In the genomic region with DNA sequence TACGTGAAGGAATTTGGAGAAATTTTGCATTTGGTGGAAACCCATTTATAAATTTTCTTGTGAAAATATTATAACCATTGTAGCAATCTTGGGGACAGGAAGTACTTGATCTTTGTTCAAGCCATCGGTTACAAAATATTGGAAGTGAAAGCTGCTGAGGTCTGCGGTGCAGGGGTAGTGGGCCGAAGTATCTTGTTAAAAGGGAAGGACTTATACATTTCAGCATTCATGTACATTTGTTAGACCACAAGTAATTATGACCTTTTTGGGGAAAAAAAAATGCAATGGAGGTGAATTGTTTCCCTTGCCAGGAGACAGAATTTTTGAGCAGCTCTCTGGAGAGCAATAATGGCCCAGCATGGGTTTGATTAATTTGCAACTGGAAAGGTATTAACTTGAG, we compare ENCODE assay signal across 11 cellular contexts.
DNase-seq lines count a peak whose midpoint lies in the region; ATAC-seq and TF ChIP-seq lines count a peak whose summit lies in the region.
"Had no signal": no experiment of that assay in that cellular context is flagged by ENCODE, and none has a peak within 500 bp of the region (broad histone marks: within the 10 kb centered on the region; RNA-seq: fewer than 3 reads in every experiment).

No MANE protein-coding gene starts in this region.

- H3K27ac Mint-ChIP-seq in CD8-positive, alpha-beta memory T cell, result no peak overlapping the region
- H3K27ac Mint-ChIP-seq in activated naive CD4-positive, alpha-beta T cell treated with anti-CD3 and anti-CD28 coated beads for 36 hours, result no peak overlapping the region
- H3K27ac Mint-ChIP-seq: CD4-positive, CD25-positive, alpha-beta regulatory T cell had no signal

- no peaks in the 10 kb centered on the region for H3K9me3 ChIP-seq in CD8-positive, alpha-beta memory T cell (ENCODE audit: low read length)

- DNase-seq in GM10266 (ENCODE audit: extremely low spot score), result peak; percentile 44
- peak; percentile 92 for DNase-seq in NOMO-1 treated with dmso at 0.1 percent for 144 hours (lab: John Stamatoyannopoulos, UW; ENCODE audit: unreplicated experiment)
- no peak for DNase-seq in NCI-H187 (lab: John Stamatoyannopoulos, UW)
- no peak for DNase-seq in CD8-positive, alpha-beta memory T cell
- DNase-seq in activated naive CD4-positive, alpha-beta T cell treated with anti-CD3 and anti-CD28 coated beads for 36 hours, result no peak
- DNase-seq in NK-92 treated with Interleukin-12 subunit alpha and Interleukin-12 subunit beta, amount 100 ng/mL, for 24 hours (lab: John Stamatoyannopoulos, UW), result no peak
- DNase-seq: NCI-H510A treated with DMSO at 0.1 percent for 48 hours had no signal

- H3K4me1 ChIP-seq in CD8-positive, alpha-beta memory T cell (ENCODE audit: insufficient read depth, low read length), result no peaks in the 10 kb centered on the region

- H3K4me3 Mint-ChIP-seq in CD8-positive, alpha-beta memory T cell, result no peak overlapping the region
- no peak overlapping the region for H3K4me3 Mint-ChIP-seq in activated naive CD4-positive, alpha-beta T cell treated with anti-CD3 and anti-CD28 coated beads for 36 hours
- H3K4me3 Mint-ChIP-seq: CD4-positive, CD25-positive, alpha-beta regulatory T cell; neural crest cell had no signal

- H3K9me3 Mint-ChIP-seq in CD8-positive, alpha-beta memory T cell, result peaks cover 0 to 2% (median 0%) of the 10 kb centered on the region in 5 donors
- H3K9me3 Mint-ChIP-seq in activated naive CD4-positive, alpha-beta T cell treated with anti-CD3 and anti-CD28 coated beads for 36 hours, result no peaks in the 10 kb centered on the region
- H3K9me3 Mint-ChIP-seq: CD4-positive, CD25-positive, alpha-beta regulatory T cell had no signal

- peaks cover 21 to 54% of the 10 kb centered on the region in 2 donors for H3K27me3 Mint-ChIP-seq in CD8-positive, alpha-beta memory T cell
- peaks cover 13% of the 10 kb centered on the region for H3K27me3 Mint-ChIP-seq in activated naive CD4-positive, alpha-beta T cell treated with anti-CD3 and anti-CD28 coated beads for 36 hours (ENCODE audit: low read depth)

- no peaks in the 10 kb centered on the region for H3K27me3 ChIP-seq in CD8-positive, alpha-beta memory T cell (ENCODE audit: insufficient read depth, low read length, poor library complexity, severe bottlenecking)

- POLR2A ChIA-PET in CD8-positive, alpha-beta memory T cell (lab: Charles Lee), result no interaction called here

- H3K36me3 Mint-ChIP-seq in CD8-positive, alpha-beta memory T cell, result no peaks in the 10 kb centered on the region
- H3K36me3 Mint-ChIP-seq in activated naive CD4-positive, alpha-beta T cell treated with anti-CD3 and anti-CD28 coated beads for 36 hours (ENCODE audit: low read depth), result no peaks in the 10 kb centered on the region
- H3K36me3 Mint-ChIP-seq: CD4-positive, CD25-positive, alpha-beta regulatory T cell had no signal

- no peak for TF ChIP-seq CTCF in GM10266 (IDR thresholded peaks at IDR 0.05; ENCODE audit: control insufficient read depth, insufficient read depth, low read depth, missing control alignments)

- intact Hi-C loops in activated naive CD4-positive, alpha-beta T cell treated with anti-CD3 and anti-CD28 coated beads for 36 hours (cut with micrococcal nuclease), result no loop called here

- ATAC-seq in GM19438 (IDR thresholded peaks at IDR 0.05; ENCODE audit: low read depth, unreplicated experiment) (peak; percentile 96), HG03039 (IDR thresholded peaks at IDR 0.05; ENCODE audit: unreplicated experiment) (peak; percentile 97)

- CTCF ChIA-PET in CD8-positive, alpha-beta memory T cell (lab: Charles Lee), result interaction anchor here (1.2 to 1.7 kb wide), 2 partner anchors 15 to 20 kb away, joined by 3 to 5 read pairs; no protein-coding TSS in a partner anchor
- CTCF ChIA-PET in activated naive CD4-positive, alpha-beta T cell treated with anti-CD3 and anti-CD28 coated beads for 36 hours (lab: Charles Lee), result interaction anchor here (0.7 to 1.2 kb wide), 4 partner anchors 14 to 500 kb away, joined by 4 to 6 read pairs (median 4); no protein-coding TSS in a partner anchor

- no peak overlapping the region for H3K4me3 ChIP-seq in CD8-positive, alpha-beta memory T cell (ENCODE audit: low read length)

- H3K4me1 Mint-ChIP-seq in CD8-positive, alpha-beta memory T cell, result peaks cover 0 to 4% (median 0%) of the 10 kb centered on the region in 3 donors
- H3K4me1 Mint-ChIP-seq in activated naive CD4-positive, alpha-beta T cell treated with anti-CD3 and anti-CD28 coated beads for 36 hours (ENCODE audit: low read depth), result peaks cover 2% of the 10 kb centered on the region
- H3K4me1 Mint-ChIP-seq: CD4-positive, CD25-positive, alpha-beta regulatory T cell; neural crest cell had no signal

- H3K27ac ChIP-seq in CD8-positive, alpha-beta memory T cell (ENCODE audit: low read depth, low read length), result no peak overlapping the region

- H3K36me3 ChIP-seq in CD8-positive, alpha-beta memory T cell (ENCODE audit: insufficient read depth, low read length), result no peaks in the 10 kb centered on the region

Comparison
In these comparisons a context has a peak if more than half of its experiments do, and no peak if none do; other contexts are left out.
1. DNase-seq: peak in GM10266 (single experiment) and NOMO-1 treated with dmso at 0.1 percent for 144 hours (single experiment); none in NCI-H187 (0 of 2), CD8-positive, alpha-beta memory T cell (0 of 5), activated naive CD4-positive, alpha-beta T cell treated with anti-CD3 and anti-CD28 coated beads for 36 hours (single experiment) and NK-92 treated with Interleukin-12 subunit alpha and Interleukin-12 subunit beta, amount 100 ng/mL, for 24 hours (single experiment).